In genomic region chr15:62972814-62973213, GRCh38 we compare ENCODE assay signal across 18 cellular contexts.
DNase-seq lines count a peak whose midpoint lies in the region; ATAC-seq, FAIRE-seq and TF ChIP-seq lines count a peak whose summit lies in the region.
"Had no signal": no experiment of that assay in that cellular context is flagged by ENCODE, and none has a peak within 500 bp of the region (broad histone marks: within the 10 kb centered on the region; RNA-seq: fewer than 3 reads in every experiment).

No MANE protein-coding gene starts in this region.

- TF ChIP-seq POLR2A in endothelial cell of umbilical vein (IDR thresholded peaks at IDR 0.05; ENCODE audit: low read depth, low read length), result no peak
- no peak for TF ChIP-seq POLR2A in HepG2 (IDR thresholded peaks at IDR 0.05; ENCODE audit: insufficient read depth in 1 of 2, low read depth in 2 of 2, low read length in 2 of 2)

- H3F3A ChIP-seq in PC-3 (ENCODE audit: low read length, unreplicated experiment), result no peaks in the 10 kb centered on the region

- H3K27me3 ChIP-seq in PC-3 (ENCODE audit: low read length) (no peaks in the 10 kb centered on the region), endothelial cell of umbilical vein (ENCODE audit: control insufficient read depth in 2 of 2, insufficient read depth in 2 of 2, low read length in 2 of 2) (no peaks in the 10 kb centered on the region), HepG2 (ENCODE audit: control insufficient read depth in 1 of 2, insufficient read depth in 2 of 2, low read length in 2 of 2) (peaks cover 0 to 3% of the 10 kb centered on the region in 2 experiments; a peak in 1 of 5 replicates), brain microvascular endothelial cell (replicated peaks) (no peaks in the 10 kb centered on the region)

- POLR2A ChIA-PET in PC-3 (lab: Charles Lee; ENCODE audit: unreplicated experiment) (no interaction called here), endothelial cell of umbilical vein (lab: Charles Lee) (no interaction called here), HepG2 (lab: Yijun Ruan, JAX) (no interaction called here)

- no peaks in the 10 kb centered on the region for H3K36me3 Mint-ChIP-seq in Calu3 (ENCODE audit: insufficient read depth, unreplicated experiment)
- H3K36me3 Mint-ChIP-seq: activated naive CD8-positive, alpha-beta T cell treated with anti-CD3 and anti-CD28 coated beads for 36 hours had no signal

- no peaks in the 10 kb centered on the region for H3K9me3 Mint-ChIP-seq in Calu3 (ENCODE audit: low read depth, unreplicated experiment)
- H3K9me3 Mint-ChIP-seq: activated naive CD8-positive, alpha-beta T cell treated with anti-CD3 and anti-CD28 coated beads for 36 hours; activated T-cell treated with anti-CD3 and anti-CD28 coated beads, Interleukin-2, amount 50 U/mL, for 4 hours; nephron had no signal

- H4K20me1 ChIP-seq in PC-3 (ENCODE audit: low read length) (no peaks in the 10 kb centered on the region), endothelial cell of umbilical vein (replicated peaks; ENCODE audit: control insufficient read depth, extremely low read depth, insufficient read depth, low read length) (no peaks in the 10 kb centered on the region), HepG2 (ENCODE audit: insufficient read depth, low read length) (no peaks in the 10 kb centered on the region)

- dilution Hi-C loops in endothelial cell of umbilical vein (cut with MboI; ENCODE audit: extremely low pct_ligation_motif_present, low sequenced_read_pairs), result no loop called here

- WGBS in HepG2 (ENCODE audit: low lambda C conversion rate), result 34% methylated on average over 5 of the region's 5 CpGs

- H3K9ac ChIP-seq in PC-3 (ENCODE audit: low read length) (no peak overlapping the region), endothelial cell of umbilical vein (replicated peaks; ENCODE audit: extremely low read depth, insufficient read depth, low read length) (no peak overlapping the region), HepG2 (ENCODE audit: insufficient read depth, low read depth, low read length) (no peak overlapping the region)

- H3K4me3 ChIP-seq in PC-3 (ENCODE audit: low read length) (no peak overlapping the region), endothelial cell of umbilical vein (replicated peaks in 1 of 3; ENCODE audit: insufficient read depth in 1 of 3, low read depth in 1 of 3, low read length in 3 of 3) (no peak overlapping the region), HepG2 (replicated peaks in 1 of 3; ENCODE audit: insufficient read depth in 1 of 3, low read depth in 2 of 3, low read length in 3 of 3) (no peak overlapping the region), brain microvascular endothelial cell (ENCODE audit: low read depth, low read length) (no peak overlapping the region)
- H3K4me3 ChIP-seq: lower lobe of right lung had no signal

- no peaks in the 10 kb centered on the region for H3K9me2 ChIP-seq in PC-3 (replicated peaks; ENCODE audit: low read length)

- CTCF ChIA-PET in Calu3 (lab: Charles Lee) (interaction anchor here (0.5 kb wide), 1 partner anchor 315 kb away, joined by 3 read pairs; no protein-coding TSS in a partner anchor), PC-3 (lab: Charles Lee) (no interaction called here), endothelial cell of umbilical vein (lab: Charles Lee) (no interaction called here), HepG2 (lab: Yijun Ruan, JAX; ENCODE audit: low intra/inter-chr PET ratio, low total read pairs) (no interaction called here)

- ATAC-seq in PC-3, result peak; percentile 24; the same call in 1 of the 2 replicates
- no peak for ATAC-seq in HepG2
- no peak for ATAC-seq in GM19035 (IDR thresholded peaks at IDR 0.05; ENCODE audit: unreplicated experiment)
- ATAC-seq: activated T-cell treated with anti-CD3 and anti-CD28 coated beads, Interleukin-2, amount 50 U/mL, for 4 hours; lower lobe of right lung had no signal

- FAIRE-seq in endothelial cell of umbilical vein (lab: Jason Lieb, UNC) (no peak), HepG2 (lab: Jason Lieb, UNC) (no peak)

- no peak for TF ChIP-seq RAD21 in HepG2 (CRISPR knock-in tag; IDR thresholded peaks at IDR 0.05)

- H3K9me3 ChIP-seq in PC-3 (ENCODE audit: low read length) (no peaks in the 10 kb centered on the region), endothelial cell of umbilical vein (replicated peaks; ENCODE audit: control insufficient read depth, insufficient read depth, low read length) (no peaks in the 10 kb centered on the region), HepG2 (ENCODE audit: low read length) (no peaks in the 10 kb centered on the region)
- H3K9me3 ChIP-seq: lower lobe of right lung had no signal

- peaks cover 43% of the 10 kb centered on the region for H3K4me1 Mint-ChIP-seq in Calu3 (ENCODE audit: low read depth, unreplicated experiment)

- H3K4me2 ChIP-seq in PC-3 (ENCODE audit: low read length) (no peak overlapping the region), endothelial cell of umbilical vein (ENCODE audit: insufficient read depth, low read length) (no peak overlapping the region), HepG2 (ENCODE audit: low read depth, low read length) (no peak overlapping the region)

- H3K9me1 ChIP-seq in endothelial cell of umbilical vein (replicated peaks; ENCODE audit: control insufficient read depth, extremely low read depth, insufficient read depth, low read length), result no peaks in the 10 kb centered on the region

- no peaks in the 10 kb centered on the region for H3K36me3 ChIP-seq in PC-3 (ENCODE audit: low read depth, low read length)
- no peaks in the 10 kb centered on the region for H3K36me3 ChIP-seq in endothelial cell of umbilical vein (ENCODE audit: control insufficient read depth in 2 of 2, extremely low read depth in 1 of 2, insufficient read depth in 2 of 2, low read length in 2 of 2)
- H3K36me3 ChIP-seq in HepG2 (replicated peaks in 1 of 2; ENCODE audit: control insufficient read depth in 1 of 2, insufficient read depth in 2 of 2, low read length in 2 of 2), result no peaks in the 10 kb centered on the region
- H3K36me3 ChIP-seq in brain microvascular endothelial cell (replicated peaks), result no peaks in the 10 kb centered on the region
- H3K36me3 ChIP-seq: lower lobe of right lung had no signal

- H3K27me3 Mint-ChIP-seq in Calu3 (ENCODE audit: unreplicated experiment), result no peaks in the 10 kb centered on the region

- H3K4me1 ChIP-seq in PC-3 (ENCODE audit: insufficient read depth, low read length), result peaks cover 16% of the 10 kb centered on the region
- H3K4me1 ChIP-seq in endothelial cell of umbilical vein (ENCODE audit: control insufficient read depth, extremely low read depth, insufficient read depth, low read length), result no peaks in the 10 kb centered on the region
- H3K4me1 ChIP-seq in HepG2 (ENCODE audit: insufficient read depth, low read length), result peaks cover 12% of the 10 kb centered on the region
- H3K4me1 ChIP-seq: lower lobe of right lung had no signal

- H2AFZ ChIP-seq in PC-3 (ENCODE audit: low read length) (no peak overlapping the region), endothelial cell of umbilical vein (ENCODE audit: low read depth, low read length) (no peak overlapping the region), HepG2 (ENCODE audit: low read length) (no peak overlapping the region)

- H3K27ac ChIP-seq in PC-3 (ENCODE audit: low read length) (no peak overlapping the region), endothelial cell of umbilical vein (ENCODE audit: insufficient read depth, low read depth, low read length) (no peak overlapping the region), HepG2 (ENCODE audit: extremely low read length, insufficient read depth, low read length) (no peak overlapping the region), brain microvascular endothelial cell (no peak overlapping the region)
- H3K27ac ChIP-seq: lower lobe of right lung had no signal

- TF ChIP-seq EP300 in HepG2 (IDR thresholded peaks at IDR 0.05; ENCODE audit: low read depth in 2 of 2, low read length in 2 of 2), result no peak
- TF ChIP-seq EP300 in HepG2 (CRISPR knock-in tag; IDR thresholded peaks at IDR 0.05; ENCODE audit: borderline replicate concordance), result no peak

- H3K4me3 Mint-ChIP-seq in Calu3 (ENCODE audit: low read depth, unreplicated experiment), result no peak overlapping the region
- H3K4me3 Mint-ChIP-seq: activated naive CD8-positive, alpha-beta T cell treated with anti-CD3 and anti-CD28 coated beads for 36 hours; activated T-cell treated with anti-CD3 and anti-CD28 coated beads, Interleukin-2, amount 50 U/mL, for 4 hours; nephron had no signal

- peak overlapping the region; percentile 0 for H3K27ac Mint-ChIP-seq in Calu3 (ENCODE audit: unreplicated experiment)
- H3K27ac Mint-ChIP-seq: activated naive CD8-positive, alpha-beta T cell treated with anti-CD3 and anti-CD28 coated beads for 36 hours had no signal

- intact Hi-C loops in Calu3 (cut with micrococcal nuclease; ENCODE audit: unreplicated experiment) (no loop called here), PC-3 (cut with micrococcal nuclease) (no loop called here), endothelial cell of umbilical vein (cut with micrococcal nuclease) (no loop called here), HepG2 (cut with micrococcal nuclease; ENCODE audit: unreplicated experiment) (no loop called here)

- TF ChIP-seq CTCF in Calu3 (IDR thresholded peaks at IDR 0.05; ENCODE audit: unreplicated experiment), result no peak
- no peak for TF ChIP-seq CTCF in PC-3 (conservative IDR thresholded peaks at IDR 0.05; ENCODE audit: low read depth, low read length)
- TF ChIP-seq CTCF in endothelial cell of umbilical vein (IDR thresholded peaks at IDR 0.05; ENCODE audit: extremely low read depth in 1 of 2, insufficient read depth in 1 of 2, low read depth in 1 of 2, low read length in 2 of 2), result no peak
- no peak for TF ChIP-seq CTCF in HepG2 (CRISPR knock-in tag; IDR thresholded peaks at IDR 0.05)
- TF ChIP-seq CTCF in brain microvascular endothelial cell (IDR thresholded peaks at IDR 0.05; ENCODE audit: low read depth, low read length, missing control alignments), result no peak

- no peaks in the 10 kb centered on the region for H3K79me2 ChIP-seq in PC-3 (ENCODE audit: low read length)
- no peaks in the 10 kb centered on the region for H3K79me2 ChIP-seq in endothelial cell of umbilical vein (ENCODE audit: control insufficient read depth, insufficient read depth, low read length)
- H3K79me2 ChIP-seq in HepG2 (ENCODE audit: insufficient read depth, low read length), result no peaks in the 10 kb centered on the region

- BruUV-seq in Calu3 (replicated peaks; lab: Mats Ljungman, UMichigan) (no TSS peak), PC-3 (replicated peaks; lab: Mats Ljungman, UMichigan) (no TSS peak), endothelial cell of umbilical vein (replicated peaks; lab: Mats Ljungman, UMichigan) (no TSS peak), HepG2 (replicated peaks; lab: Mats Ljungman, UMichigan) (no TSS peak)

- in situ Hi-C loops in HepG2 (cut with HindIII; ENCODE audit: extremely low pct_ligation_motif_present, low pct_unique_long_range_greater_than_20kb), result no loop called here
- in situ Hi-C loops in brain microvascular endothelial cell (cut with HindIII; ENCODE audit: low pct_ligation_motif_present, low sequenced_read_pairs), result no loop called here

- DNase-seq in Calu3, result peak; percentile 30
- DNase-seq in PC-3, result peak; percentile 62
- peak; percentile 9 for DNase-seq in endothelial cell of umbilical vein (ENCODE audit: low read depth, low spot score)
- DNase-seq in HepG2 (ENCODE audit: low spot score), result no peak
- no peak for DNase-seq in middle frontal gyrus (ENCODE audit: extremely low spot score, low spot score)
- DNase-seq in NCI-H1417 (lab: John Stamatoyannopoulos, UW), result no peak
- DNase-seq in brain microvascular endothelial cell, result no peak
- DNase-seq: activated CD4-positive, alpha-beta T cell treated with anti-CD3 and anti-CD28 coated beads, Interleukin-2, amount 50 U/mL, for 48 hours; activated naive CD8-positive, alpha-beta T cell treated with anti-CD3 and anti-CD28 coated beads for 36 hours; activated T-cell treated with anti-CD3 and anti-CD28 coated beads, Interleukin-2, amount 50 U/mL, for 4 hours; lower lobe of right lung; MM.1S; NCI-H2029 treated with DMSO at 0.1 percent for 48 hours; NCI-H526; right cardiac atrium; stimulated activated CD4-positive, alpha-beta T cell treated with anti-CD3 and anti-CD28 coated beads, Interleukin-1b, Interleukin-23, amount 100 ng/mL, for 48 hours had no signal

Comparison
In these comparisons a context has a peak if more than half of its experiments do, and no peak if none do; other contexts are left out.
1. DNase-seq: peak in Calu3 (single experiment), PC-3 (single experiment) and endothelial cell of umbilical vein (single experiment); none in HepG2 (single experiment), middle frontal gyrus (single experiment), NCI-H1417 (0 of 3) and brain microvascular endothelial cell (single experiment).